11 cellular contexts compared by ENCODE assay signal in the genomic region with DNA sequence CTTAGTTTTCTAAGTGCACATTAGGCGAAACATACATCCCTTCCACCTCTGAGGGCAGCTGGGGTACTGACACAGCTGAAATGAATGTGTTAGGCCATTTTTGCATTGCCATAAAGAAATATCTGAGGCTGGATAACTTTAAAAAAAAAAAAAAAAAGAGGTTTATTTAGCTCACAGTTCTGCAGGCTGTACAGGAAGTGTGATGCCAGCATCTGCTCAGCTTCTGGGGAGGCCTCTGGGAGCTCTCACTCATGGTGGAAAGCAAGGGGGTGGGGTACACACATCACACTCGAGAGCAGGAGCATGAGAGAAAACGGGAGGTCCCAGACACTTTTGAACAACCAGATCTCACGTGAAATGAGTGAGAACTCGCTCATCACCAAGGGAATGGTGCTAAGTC.
"Had no signal": no experiment of that assay in that cellular context is flagged by ENCODE, and none has a peak within 500 bp of the region (broad histone marks: within the 10 kb centered on the region; RNA-seq: fewer than 3 reads in every experiment).

No MANE protein-coding gene starts in this region.

- H3K4me1 ChIP-seq: HAP-1 had no signal

- ATAC-seq: GM23338, HCT116 had no signal

- H3K27ac ChIP-seq: GM23248 had no signal

- H3K4me3 ChIP-seq: GM23248, GM23338, HAP-1 had no signal

- FAIRE-seq: H1, H54 had no signal

- H3K9ac ChIP-seq: GM23248 had no signal

- H3K36me3 ChIP-seq: HAP-1 had no signal

- H3K9me3 ChIP-seq: HAP-1 had no signal

- H3K4me2 ChIP-seq: GM23338 had no signal

- DNase-seq: GM23248, GOT3, H7, H9, HCEC 1CT, HFFc6 had no signal

- H2AFZ ChIP-seq: GM23248, GM23338 had no signal
